In the genomic region with DNA sequence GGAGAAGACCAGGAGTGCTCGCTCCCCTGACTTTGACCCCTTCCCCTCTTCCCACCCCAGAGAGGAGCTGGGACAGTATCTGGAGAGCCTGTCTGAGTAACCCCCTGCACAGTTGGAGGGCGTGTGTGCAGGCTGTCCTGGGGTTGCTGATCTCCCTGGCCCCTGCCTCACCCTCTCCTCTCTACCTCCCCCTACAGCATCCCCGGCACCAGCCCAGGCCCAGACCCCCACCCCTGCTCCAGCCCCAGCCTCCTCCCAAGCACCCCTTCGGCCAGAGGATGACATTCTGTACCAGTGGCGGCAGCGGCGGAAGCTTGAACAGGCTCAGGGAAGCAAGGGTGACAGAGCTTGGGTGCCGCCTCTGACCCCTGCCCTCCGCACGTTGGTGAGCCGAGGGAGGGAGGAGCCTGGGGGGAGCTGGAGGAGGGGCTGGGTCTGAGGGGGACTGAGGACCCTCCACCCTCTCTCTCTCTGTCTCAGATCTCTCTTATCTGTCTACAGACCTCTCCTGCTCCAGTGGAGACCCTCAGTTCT, we compare ENCODE assay signal across 15 cellular contexts. TPM values are rescaled to one million over a fixed set of nuclear protein-coding genes. Genes with fewer than 3 reads are reported as not detected.
"Had no signal": no experiment of that assay in that cellular context is flagged by ENCODE, and none has a peak within 500 bp of the region (broad histone marks: within the 10 kb centered on the region; RNA-seq: fewer than 3 reads in every experiment).

No MANE protein-coding gene starts in this region.

- H3K4me1 Mint-ChIP-seq: activated B cell treated with CpG ODN at 0.5 μM for 24 hours; activated CD4-positive, alpha-beta T cell treated with anti-CD3 and anti-CD28 coated beads, Interleukin-2, amount 10 ng/mL, durations not matched to agents 24 days and 14 days; activated naive CD4-positive, alpha-beta T cell treated with anti-CD3 and anti-CD28 coated beads, Interleukin-2, amount 50 U/mL, for 24 hours had no signal

- H3K4me3 Mint-ChIP-seq: activated B cell treated with CpG ODN at 0.5 μM for 24 hours; activated CD4-positive, alpha-beta T cell treated with anti-CD3 and anti-CD28 coated beads, Interleukin-2, amount 10 ng/mL, durations not matched to agents 24 days and 14 days; activated naive CD4-positive, alpha-beta T cell treated with anti-CD3 and anti-CD28 coated beads, Interleukin-2, amount 50 U/mL, for 24 hours; T-helper 17 cell had no signal

- H3K4me1 ChIP-seq: left lung, upper lobe of left lung had no signal

- H3K27ac Mint-ChIP-seq: activated B cell treated with CpG ODN at 0.5 μM for 24 hours; activated CD4-positive, alpha-beta T cell treated with anti-CD3 and anti-CD28 coated beads, Interleukin-2, amount 10 ng/mL, durations not matched to agents 24 days and 14 days; activated naive CD4-positive, alpha-beta T cell treated with anti-CD3 and anti-CD28 coated beads, Interleukin-2, amount 50 U/mL, for 24 hours; activated T-helper 2 cell treated with anti-CD3 and anti-CD28 coated beads, Interferon-gamma antibody, Interleukin-2, Interleukin-4, amounts not matched to agents 10 μg/mL and 5 μg/mL and 100 μg/mL, durations not matched to agents 14 hours and 24 hours and 36 hours; T-helper 17 cell had no signal

- H3K27me3 ChIP-seq: left lung, pancreas, upper lobe of left lung had no signal

- DNase-seq: activated B cell treated with CpG ODN at 0.5 μM for 24 hours; activated CD4-positive, alpha-beta T cell treated with anti-CD3 and anti-CD28 coated beads, Interleukin-2, amount 10 ng/mL, durations not matched to agents 24 days and 14 days; activated CD8-positive, alpha-beta memory T cell treated with anti-CD3 and anti-CD28 coated beads for 24 hours; mesenchymal stem cell; retina; T-helper 17 cell; upper lobe of left lung had no signal

- H3K4me3 ChIP-seq: left lung, pancreas, skin epidermis, upper lobe of left lung had no signal

- H3K36me3 ChIP-seq: pancreas had no signal

- H3K9me3 Mint-ChIP-seq: activated B cell treated with CpG ODN at 0.5 μM for 24 hours; activated CD4-positive, alpha-beta T cell treated with anti-CD3 and anti-CD28 coated beads, Interleukin-2, amount 10 ng/mL, durations not matched to agents 24 days and 14 days; activated naive CD4-positive, alpha-beta T cell treated with anti-CD3 and anti-CD28 coated beads, Interleukin-2, amount 50 U/mL, for 24 hours; activated T-helper 2 cell treated with anti-CD3 and anti-CD28 coated beads, Interferon-gamma antibody, Interleukin-2, Interleukin-4, amounts not matched to agents 10 μg/mL and 5 μg/mL and 100 μg/mL, durations not matched to agents 14 hours and 24 hours and 36 hours had no signal

- H3K27ac ChIP-seq: left lung, skin epidermis, upper lobe of left lung had no signal

- H3K27me3 Mint-ChIP-seq: activated B cell treated with CpG ODN at 0.5 μM for 24 hours; activated CD4-positive, alpha-beta T cell treated with anti-CD3 and anti-CD28 coated beads, Interleukin-2, amount 10 ng/mL, durations not matched to agents 24 days and 14 days; activated naive CD4-positive, alpha-beta T cell treated with anti-CD3 and anti-CD28 coated beads, Interleukin-2, amount 50 U/mL, for 24 hours; T-helper 17 cell had no signal

- ATAC-seq: left lung, T-helper 17 cell had no signal

- H3K9me3 ChIP-seq: left lung, pancreas, upper lobe of left lung had no signal

RNA-seq across cellular contexts. Expression of a gene that starts 9.8 kb away (rescaled TPM):
- total RNA-seq: activated B cell treated with CpG ODN at 0.5 μM for 24 hours, cerebellum, T-helper 17 cell had no signal
- polyA plus RNA-seq: keratinocyte, neural cell had no signal
